ENCODE assay signal across 25 cellular contexts in genomic region chr17:64787255-64787920, GRCh38.
A peak's percentile ranks its signal among the peaks of the same experiment; 100 is the strongest.
DNase-seq lines count a peak whose midpoint lies in the region; ATAC-seq, FAIRE-seq and TF ChIP-seq lines count a peak whose summit lies in the region.
"Had no signal": no experiment of that assay in that cellular context is flagged by ENCODE, and none has a peak within 500 bp of the region (broad histone marks: within the 10 kb centered on the region; RNA-seq: fewer than 3 reads in every experiment).

No MANE protein-coding gene starts in this region.

- no peak for TF ChIP-seq CTCF in kidney (IDR thresholded peaks at IDR 0.05; ENCODE audit: borderline replicate concordance, extremely low read depth, insufficient read depth)

- ATAC-seq in activated T-cell treated with anti-CD3 and anti-CD28 coated beads, Interleukin-2, amount 50 U/mL, for 72 hours (replicated peaks in 1 of 2) = no peak
- no peak for ATAC-seq in T-helper 17 cell
- ATAC-seq in stimulated activated effector memory CD8-positive, alpha-beta T cell treated with anti-CD3 and anti-CD28 coated beads, Interleukin-12 subunit alpha, Interleukin-12 subunit beta, amount 100 ng/mL, for 72 hours = no peak
- no peak for ATAC-seq in effector memory CD8-positive, alpha-beta T cell (replicated peaks)
- ATAC-seq: GM12878; natural killer cell treated with Interleukin-12 subunit alpha and Interleukin-12 subunit beta and Interleukin-15 and Interleukin-18, amount 100 ng/mL, for 72 hours; PC-3 had no signal

- peak overlapping the region; percentile 44 for H3K27ac Mint-ChIP-seq in activated T-cell treated with anti-CD3 and anti-CD28 coated beads, Interleukin-2, amount 50 U/mL, for 72 hours
- H3K27ac Mint-ChIP-seq in T-helper 17 cell = peak overlapping the region; percentile 16
- peak overlapping the region; percentile 70 for H3K27ac Mint-ChIP-seq in stimulated activated effector memory CD8-positive, alpha-beta T cell treated with anti-CD3 and anti-CD28 coated beads, Interleukin-12 subunit alpha, Interleukin-12 subunit beta, amount 100 ng/mL, for 72 hours
- H3K27ac Mint-ChIP-seq in effector memory CD8-positive, alpha-beta T cell = peak overlapping the region in 1 of 2 donors; percentile 38
- H3K27ac Mint-ChIP-seq: natural killer cell treated with Interleukin-12 subunit alpha and Interleukin-12 subunit beta and Interleukin-15 and Interleukin-18, amount 100 ng/mL, for 72 hours had no signal

- H3K9me3 ChIP-seq in T-helper 17 cell (ENCODE audit: control insufficient read depth, low read length, poor library complexity, severe bottlenecking) (no peaks in the 10 kb centered on the region), kidney (ENCODE audit: control insufficient read depth in 1 of 2, low read length in 2 of 2) (no peaks in the 10 kb centered on the region)
- H3K9me3 ChIP-seq: uterus had no signal

- H3K27me3 Mint-ChIP-seq in activated T-cell treated with anti-CD3 and anti-CD28 coated beads, Interleukin-2, amount 50 U/mL, for 72 hours (ENCODE audit: low read depth) = no peaks in the 10 kb centered on the region
- no peaks in the 10 kb centered on the region for H3K27me3 Mint-ChIP-seq in T-helper 17 cell
- H3K27me3 Mint-ChIP-seq in effector memory CD8-positive, alpha-beta T cell = no peaks in the 10 kb centered on the region
- H3K27me3 Mint-ChIP-seq: central memory CD8-positive, alpha-beta T cell; natural killer cell treated with Interleukin-12 subunit alpha and Interleukin-12 subunit beta and Interleukin-15 and Interleukin-18, amount 100 ng/mL, for 72 hours had no signal

- H3K27ac ChIP-seq in kidney (ENCODE audit: low read depth in 2 of 2, low read length in 2 of 2) = peak overlapping the region in 1 of 2 donors; percentile 32
- H3K27ac ChIP-seq: C4-2B, SK-N-MC, uterus had no signal

- peak overlapping the region; percentile 4 to 53 for H3K4me3 ChIP-seq in kidney (ENCODE audit: low read length in 2 of 2)
- H3K4me3 ChIP-seq: GM12878, SK-N-MC, uterus had no signal

- no peak overlapping the region for H3K4me3 Mint-ChIP-seq in activated T-cell treated with anti-CD3 and anti-CD28 coated beads, Interleukin-2, amount 50 U/mL, for 72 hours
- H3K4me3 Mint-ChIP-seq in T-helper 17 cell = no peak overlapping the region
- H3K4me3 Mint-ChIP-seq in stimulated activated effector memory CD8-positive, alpha-beta T cell treated with anti-CD3 and anti-CD28 coated beads, Interleukin-12 subunit alpha, Interleukin-12 subunit beta, amount 100 ng/mL, for 72 hours = no peak overlapping the region
- H3K4me3 Mint-ChIP-seq in effector memory CD8-positive, alpha-beta T cell = no peak overlapping the region
- H3K4me3 Mint-ChIP-seq: central memory CD8-positive, alpha-beta T cell; H9; natural killer cell treated with Interleukin-12 subunit alpha and Interleukin-12 subunit beta and Interleukin-15 and Interleukin-18, amount 100 ng/mL, for 72 hours had no signal

- no peak for DNase-seq in activated T-cell treated with anti-CD3 and anti-CD28 coated beads, Interleukin-2, amount 50 U/mL, for 72 hours
- no peak for DNase-seq in activated T-cell treated with anti-CD3 and anti-CD28 coated beads for 4 hours
- DNase-seq in T-helper 17 cell = no peak
- DNase-seq in kidney = no peak
- DNase-seq in stimulated activated effector memory CD8-positive, alpha-beta T cell treated with anti-CD3 and anti-CD28 coated beads, Interleukin-12 subunit alpha, Interleukin-12 subunit beta, amount 100 ng/mL, for 72 hours (ENCODE audit: low spot score in 2 of 2) = no peak
- DNase-seq in COLO829 (ENCODE audit: low spot score) = no peak
- no peak for DNase-seq in NCI-H510A treated with DMSO at 0.1 percent for 48 hours (lab: John Stamatoyannopoulos, UW)
- DNase-seq in effector memory CD8-positive, alpha-beta T cell = no peak
- DNase-seq: activated gamma-delta T cell; anterior cingulate cortex; DMS153; effector CD4-positive, alpha-beta T cell; GF-D8; H9; mesenchymal stem cell; NCI-H774; PC-3; stimulated activated CD4-positive, alpha-beta T cell treated with anti-CD3 and anti-CD28 coated beads, Interleukin-4, amount 100 ng/mL, for 4 hours; T-helper 9 cell had no signal

- no peaks in the 10 kb centered on the region for H3K9me3 Mint-ChIP-seq in activated T-cell treated with anti-CD3 and anti-CD28 coated beads, Interleukin-2, amount 50 U/mL, for 72 hours
- no peaks in the 10 kb centered on the region for H3K9me3 Mint-ChIP-seq in stimulated activated effector memory CD8-positive, alpha-beta T cell treated with anti-CD3 and anti-CD28 coated beads, Interleukin-12 subunit alpha, Interleukin-12 subunit beta, amount 100 ng/mL, for 72 hours
- no peaks in the 10 kb centered on the region for H3K9me3 Mint-ChIP-seq in effector memory CD8-positive, alpha-beta T cell
- H3K9me3 Mint-ChIP-seq: central memory CD8-positive, alpha-beta T cell; H9; natural killer cell treated with Interleukin-12 subunit alpha and Interleukin-12 subunit beta and Interleukin-15 and Interleukin-18, amount 100 ng/mL, for 72 hours had no signal

- peaks cover 7% of the 10 kb centered on the region for H3K4me1 Mint-ChIP-seq in activated T-cell treated with anti-CD3 and anti-CD28 coated beads, Interleukin-2, amount 50 U/mL, for 72 hours (ENCODE audit: low read depth)
- H3K4me1 Mint-ChIP-seq in T-helper 17 cell = peaks cover 5% of the 10 kb centered on the region
- H3K4me1 Mint-ChIP-seq in stimulated activated effector memory CD8-positive, alpha-beta T cell treated with anti-CD3 and anti-CD28 coated beads, Interleukin-12 subunit alpha, Interleukin-12 subunit beta, amount 100 ng/mL, for 72 hours = peaks cover 20% of the 10 kb centered on the region
- peaks cover 5 to 10% of the 10 kb centered on the region in 2 donors for H3K4me1 Mint-ChIP-seq in effector memory CD8-positive, alpha-beta T cell (ENCODE audit: low read depth in 2 of 2)

- FAIRE-seq in kidney (lab: Jason Lieb, UNC) = no peak
- FAIRE-seq: GM12878 had no signal

- intact Hi-C loops in kidney (cut with DNase I) = no loop called here

- no peaks in the 10 kb centered on the region for H3K36me3 Mint-ChIP-seq in activated T-cell treated with anti-CD3 and anti-CD28 coated beads, Interleukin-2, amount 50 U/mL, for 72 hours (ENCODE audit: insufficient read depth in 2 of 2)
- H3K36me3 Mint-ChIP-seq in T-helper 17 cell (ENCODE audit: low read depth) = peaks cover 4% of the 10 kb centered on the region
- H3K36me3 Mint-ChIP-seq in stimulated activated effector memory CD8-positive, alpha-beta T cell treated with anti-CD3 and anti-CD28 coated beads, Interleukin-12 subunit alpha, Interleukin-12 subunit beta, amount 100 ng/mL, for 72 hours = peaks cover 39% of the 10 kb centered on the region
- peaks cover 37% of the 10 kb centered on the region for H3K36me3 Mint-ChIP-seq in effector memory CD8-positive, alpha-beta T cell (ENCODE audit: insufficient read depth)
- H3K36me3 Mint-ChIP-seq: natural killer cell treated with Interleukin-12 subunit alpha and Interleukin-12 subunit beta and Interleukin-15 and Interleukin-18, amount 100 ng/mL, for 72 hours had no signal

- peaks cover 4 to 9% of the 10 kb centered on the region in 2 donors for H3K4me1 ChIP-seq in kidney (ENCODE audit: control insufficient read depth in 1 of 2, insufficient read depth in 1 of 2, low read depth in 1 of 2, low read length in 2 of 2)
- H3K4me1 ChIP-seq: uterus had no signal

- H3K9ac ChIP-seq in kidney (ENCODE audit: low read length in 2 of 2) = peak overlapping the region in 1 of 2 donors; percentile 15

- H3K36me3 ChIP-seq in kidney (ENCODE audit: control insufficient read depth in 1 of 2, insufficient read depth in 2 of 2, low read length in 2 of 2) = peaks cover 3 to 5% of the 10 kb centered on the region in 2 donors
- H3K36me3 ChIP-seq: uterus had no signal
